Comparison of ENCODE assay signal across 22 cellular contexts in genomic region chr12:120376890-120377572, GRCh38. TPM values are rescaled to one million over a fixed set of nuclear protein-coding genes. Genes with fewer than 3 reads are reported as not detected.
"Had no signal": no experiment of that assay in that cellular context is flagged by ENCODE, and none has a peak within 500 bp of the region (broad histone marks: within the 10 kb centered on the region; RNA-seq: fewer than 3 reads in every experiment).

No MANE protein-coding gene starts in this region.

- H3K4me1 ChIP-seq: colonic mucosa, lower lobe of right lung, psoas muscle, sigmoid colon, upper lobe of right lung had no signal

- H3K27me3 ChIP-seq: colonic mucosa, testis had no signal

- H3K4me3 ChIP-seq: colonic mucosa, lower lobe of right lung, psoas muscle, sigmoid colon, testis, upper lobe of right lung had no signal

- ATAC-seq: activated CD8-positive, alpha-beta T cell treated with anti-CD3 and anti-CD28 coated beads for 36 hours; activated T-helper 17 cell treated with anti-CD3 and anti-CD28 coated beads, Interleukin-2, amount 50 U/mL, for 72 hours; left colon; lower lobe of right lung; naive thymus-derived CD8-positive, alpha-beta T cell; psoas muscle; stimulated activated memory B cell treated with anti-CD40 and anti-IgM and Interleukin-4, amounts not matched to agents 10 μg/mL and 1 μg/mL and 100 μg/mL, for 72 hours; upper lobe of right lung had no signal

- DNase-seq: activated CD4-positive, alpha-beta T cell treated with anti-CD3 and anti-CD28 coated beads, Interleukin-2, amount 10 ng/mL, durations not matched to agents 24 days and 14 days; activated CD4-positive, CD25-positive, alpha-beta regulatory T cell; activated CD8-positive, alpha-beta T cell treated with anti-CD3 and anti-CD28 coated beads for 36 hours; activated naive CD4-positive, alpha-beta T cell treated with Interleukin-2 at 50 U/mL for 16 hours; activated naive CD8-positive, alpha-beta T cell treated with anti-CD3 and anti-CD28 coated beads, Interleukin-2, amount 10 ng/mL, durations not matched to agents 7 days and 5 days; activated T-cell treated with anti-CD3 and anti-CD28 coated beads, Interleukin-2, amount 50 U/mL, for 1 hour; brain microvascular endothelial cell; colonic mucosa; erythroblast; hypothalamus; left colon; lower lobe of right lung; naive thymus-derived CD8-positive, alpha-beta T cell; psoas muscle; sigmoid colon; stimulated activated CD4-positive, alpha-beta T cell treated with anti-CD3 and anti-CD28 coated beads, Interleukin-4, amount 100 ng/mL, for 24 hours; T1000; testis; upper lobe of right lung had no signal

- H3K36me3 ChIP-seq: brain microvascular endothelial cell, colonic mucosa, lower lobe of right lung, sigmoid colon, upper lobe of right lung had no signal

- H3K9me3 ChIP-seq: colonic mucosa, lower lobe of right lung, psoas muscle, sigmoid colon, testis, upper lobe of right lung had no signal

- H3K27ac ChIP-seq: brain microvascular endothelial cell, colonic mucosa, lower lobe of right lung, psoas muscle, sigmoid colon, testis, upper lobe of right lung had no signal

RNA-seq across cellular contexts. Expression of gene MSI1, which starts 8.1 kb away (rescaled TPM):
- total RNA-seq: activated naive CD8-positive, alpha-beta T cell treated with anti-CD3 and anti-CD28 coated beads, Interleukin-2, amount 10 ng/mL, durations not matched to agents 7 days and 5 days; naive thymus-derived CD8-positive, alpha-beta T cell had no signal

RNA-seq across cellular contexts. Expression of gene PLA2G1B, which starts 49.5 kb away (rescaled TPM):
- total RNA-seq: activated CD4-positive, alpha-beta T cell treated with anti-CD3 and anti-CD28 coated beads, Interleukin-2, amount 10 ng/mL, durations not matched to agents 24 days and 14 days; activated naive CD8-positive, alpha-beta T cell treated with anti-CD3 and anti-CD28 coated beads, Interleukin-2, amount 10 ng/mL, durations not matched to agents 7 days and 5 days; activated T-helper 17 cell treated with anti-CD3 and anti-CD28 coated beads, Interleukin-2, amount 50 U/mL, for 72 hours; frontal cortex; left colon; naive thymus-derived CD8-positive, alpha-beta T cell; sigmoid colon had no signal
